7 cellular contexts compared by ENCODE assay signal in the genomic region with DNA sequence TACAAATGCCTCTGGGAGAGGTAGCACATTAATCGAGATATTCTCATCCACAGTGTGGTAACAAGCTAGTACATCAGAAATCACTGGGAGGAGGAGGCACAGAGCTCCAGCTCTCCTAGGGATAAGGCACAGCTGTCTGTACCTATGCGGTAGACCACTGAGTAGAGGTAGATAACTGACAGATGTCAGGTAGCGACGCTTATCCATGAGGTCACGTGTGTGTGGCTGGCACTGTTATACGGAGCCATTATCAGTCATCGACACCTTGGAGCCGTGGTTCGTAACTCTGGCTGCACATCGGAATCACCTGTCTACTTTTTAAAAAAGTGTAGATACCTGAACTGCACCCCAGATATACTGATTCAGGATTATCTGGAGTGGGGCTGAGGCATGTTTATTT.
"Had no signal": no experiment of that assay in that cellular context is flagged by ENCODE, and none has a peak within 500 bp of the region (broad histone marks: within the 10 kb centered on the region; RNA-seq: fewer than 3 reads in every experiment).

No MANE protein-coding gene starts in this region.

- H3K9me3 Mint-ChIP-seq: GM23338, H9, IgD-negative memory B cell had no signal

- H3K4me3 Mint-ChIP-seq: GM23338, H9, IgD-negative memory B cell had no signal

- ATAC-seq: GM23338, HepG2 had no signal

- H2AFZ ChIP-seq: GM23338 had no signal

- DNase-seq: H9, HCEC 1CT had no signal

- H3K4me3 ChIP-seq: GM23338 had no signal

- H3K27ac Mint-ChIP-seq: GM23338, H9 had no signal

- H3K4me2 ChIP-seq: GM23338 had no signal

- H3K4me1 Mint-ChIP-seq: GM23338, H9, IgD-negative memory B cell had no signal

- FAIRE-seq: H1, H54, HepG2 had no signal
